Comparison of ENCODE assay signal across 9 cellular contexts in genomic region chr12:94980577-94980976, GRCh38. TPM values are rescaled to one million over a fixed set of nuclear protein-coding genes. Genes with fewer than 3 reads are reported as not detected.
DNase-seq lines count a peak whose midpoint lies in the region; ATAC-seq, FAIRE-seq and TF ChIP-seq lines count a peak whose summit lies in the region.
"Had no signal": no experiment of that assay in that cellular context is flagged by ENCODE, and none has a peak within 500 bp of the region (broad histone marks: within the 10 kb centered on the region; RNA-seq: fewer than 3 reads in every experiment).

No MANE protein-coding gene starts in this region.

- no peak overlapping the region for H3K4ac ChIP-seq in IMR-90 (ENCODE audit: low read depth, low read length)

- no peak overlapping the region for H2AK5ac ChIP-seq in IMR-90 (ENCODE audit: low read depth, low read length)

- no peak overlapping the region for H3K56ac ChIP-seq in IMR-90 (ENCODE audit: extremely low read depth, insufficient read depth, low read length)

- DNase-seq in DMS114 treated with DMSO at 0.1 percent for 48 hours (lab: John Stamatoyannopoulos, UW; ENCODE audit: unreplicated experiment) = peak; percentile 28
- DNase-seq in IMR-90 = peak; percentile 42
- no peak for DNase-seq in GM12878 (ENCODE audit: low read depth, low spot score)
- no peak for DNase-seq in mucosa of descending colon
- DNase-seq in NCI-H2107 treated with DMSO at 0.1 percent for 48 hours (lab: John Stamatoyannopoulos, UW; ENCODE audit: unreplicated experiment) = no peak
- DNase-seq in HEK293T (ENCODE audit: extremely low spot score) = no peak
- DNase-seq: activated CD4-positive, alpha-beta T cell treated with anti-CD3 and anti-CD28 coated beads, Interleukin-2, amount 50 U/mL, for 4 hours had no signal

- TF ChIP-seq CTCF in IMR-90 (conservative IDR thresholded peaks at IDR 0.05; ENCODE audit: low read depth, low read length) (peak; percentile 44), GM12878 (IDR thresholded peaks at IDR 0.05 in 2 of 3, conservative IDR thresholded peaks at IDR 0.05 in 1 of 3; ENCODE audit: control insufficient read depth in 2 of 3, extremely low read depth in 1 of 3, insufficient read depth in 1 of 3, low read depth in 3 of 3, low read length in 3 of 3) (peak in 2 of 3 experiments; percentile 5 to 31; a peak in 2 of 6 replicates), mucosa of descending colon (IDR thresholded peaks at IDR 0.05) (no peak)

- no peak overlapping the region for H4K91ac ChIP-seq in IMR-90 (ENCODE audit: insufficient read depth, low read depth, low read length)

- no peak for FAIRE-seq in GM12878 (lab: Jason Lieb, UNC)

- no peak overlapping the region for H2BK20ac ChIP-seq in IMR-90 (ENCODE audit: low read depth, low read length)

- H4K20me1 ChIP-seq in IMR-90 (ENCODE audit: insufficient read depth, low read length) (no peaks in the 10 kb centered on the region; the same call in 1 of the 2 replicates), GM12878 (ENCODE audit: control insufficient read depth, insufficient read depth) (no peaks in the 10 kb centered on the region)

- RAD21 ChIA-PET in GM12878 (lab: Charles Lee; ENCODE audit: unreplicated experiment) = interaction anchor here (1.7 kb wide), 1 partner anchor 10 kb away, joined by 4 read pairs; no protein-coding TSS in a partner anchor

- SMC1A ChIA-PET in GM12878 (lab: Charles Lee; ENCODE audit: uncharacterized antibody, unreplicated experiment) = no interaction called here

- peaks cover 11 to 30% of the 10 kb centered on the region in 2 experiments for H3K79me1 ChIP-seq in IMR-90 (ENCODE audit: low read depth in 1 of 2, low read length in 2 of 2)

- peaks cover 8% of the 10 kb centered on the region for H3K4me1 ChIP-seq in IMR-90 (ENCODE audit: control insufficient read depth, insufficient read depth, low read length)
- H3K4me1 ChIP-seq in GM12878 (ENCODE audit: control insufficient read depth, insufficient read depth, low read length) = no peaks in the 10 kb centered on the region
- no peaks in the 10 kb centered on the region for H3K4me1 ChIP-seq in mucosa of descending colon (ENCODE audit: low read depth)

- H3K9me1 ChIP-seq in IMR-90 (ENCODE audit: insufficient read depth, low read length) = peaks cover 15% of the 10 kb centered on the region

- H3K27me3 ChIP-seq in IMR-90 (ENCODE audit: control insufficient read depth, insufficient read depth, low read length) (no peaks in the 10 kb centered on the region), GM12878 (replicated peaks in 1 of 2; ENCODE audit: control insufficient read depth in 2 of 2, insufficient read depth in 2 of 2, low read length in 1 of 2) (no peaks in the 10 kb centered on the region)

- CTCF ChIA-PET in IMR-90 (lab: Yijun Ruan, JAX) = no interaction called here
- CTCF ChIA-PET in GM12878 (lab: Yijun Ruan, JAX) = no interaction called here
- CTCF ChIA-PET in HEK293T (lab: Yijun Ruan, JAX) = interaction anchor here (0.6 kb wide), 1 partner anchor 219 kb away, joined by 3 read pairs; no protein-coding TSS in a partner anchor

- no peak overlapping the region for H4K8ac ChIP-seq in IMR-90 (ENCODE audit: low read depth in 2 of 2, low read length in 2 of 2)

- no peak overlapping the region for H3K18ac ChIP-seq in IMR-90 (ENCODE audit: low read depth, low read length)

- TF ChIP-seq RAD21 in IMR-90 (IDR thresholded peaks at IDR 0.05; ENCODE audit: low read length) (peak; percentile 51), GM12878 (IDR thresholded peaks at IDR 0.05; ENCODE audit: insufficient read depth, low read depth, low read length) (peak; percentile 39; the same call in 1 of the 2 replicates)

- H2BK5ac ChIP-seq in IMR-90 (ENCODE audit: low read depth, low read length, poor library complexity, severe bottlenecking) = no peak overlapping the region

- H3K9ac ChIP-seq in IMR-90 (ENCODE audit: low read depth, low read length) = no peak overlapping the region
- H3K9ac ChIP-seq in GM12878 (ENCODE audit: control insufficient read depth, insufficient read depth, low read length) = no peak overlapping the region

- ATAC-seq in IMR-90 (ENCODE audit: low read depth) (no peak), GM12878 (0 out of 3 replicates have a peak, but pooled peaks have one; percentile 31), mucosa of descending colon (peak; percentile 40), GM19397 (IDR thresholded peaks at IDR 0.05; ENCODE audit: unreplicated experiment) (no peak), GM21529 (IDR thresholded peaks at IDR 0.05; ENCODE audit: unreplicated experiment) (no peak)

- H4K5ac ChIP-seq in IMR-90 (ENCODE audit: low read depth, low read length) = no peak overlapping the region

- H3K14ac ChIP-seq in IMR-90 (replicated peaks; ENCODE audit: low read depth, low read length) = no peak overlapping the region

- no peak overlapping the region for H2BK120ac ChIP-seq in IMR-90 (ENCODE audit: low read depth, low read length)

- TF ChIP-seq EP300 in GM12878 (IDR thresholded peaks at IDR 0.05; ENCODE audit: borderline replicate concordance in 1 of 2, control insufficient read depth in 1 of 2, low read depth in 2 of 2, low read length in 2 of 2) = no peak

- POLR2A ChIA-PET in IMR-90 (lab: Charles Lee; ENCODE audit: unreplicated experiment) (no interaction called here), GM12878 (lab: Charles Lee) (no interaction called here), HEK293T (lab: Yijun Ruan, JAX) (no interaction called here)

- intact Hi-C loops in IMR-90 (cut with micrococcal nuclease) = no loop called here
- intact Hi-C loops in GM12878 (cut with micrococcal nuclease; ENCODE audit: unreplicated experiment) = no loop called here
- intact Hi-C loops in mucosa of descending colon (cut with DNase I, micrococcal nuclease) = no loop called here

- H2AFZ ChIP-seq in IMR-90 (replicated peaks; ENCODE audit: low read length, poor library complexity) (no peak overlapping the region), GM12878 (ENCODE audit: control insufficient read depth, low read depth, low read length) (no peak overlapping the region)

- H3K79me2 ChIP-seq in GM12878 (ENCODE audit: control insufficient read depth, insufficient read depth, low read length) = no peaks in the 10 kb centered on the region; the same call in none of the 2 replicates

- no CpG with 5 or more reads among the region's 4 CpGs for WGBS in IMR-90 (ENCODE audit: extremely low coverage in 2 of 2, insufficient read length in 1 of 2), 2 experiments
- 45% methylated on average over 4 of the region's 4 CpGs for WGBS in GM12878 (ENCODE audit: insufficient coverage, insufficient replicate concordance, low lambda C conversion rate, missing lambda C conversion rate)

- H3K9me3 ChIP-seq in IMR-90 (ENCODE audit: control insufficient read depth, insufficient read depth, low read length) (no peaks in the 10 kb centered on the region), GM12878 (replicated peaks; ENCODE audit: control insufficient read depth, insufficient read depth, low read length) (no peaks in the 10 kb centered on the region), mucosa of descending colon (no peaks in the 10 kb centered on the region)

- BruUV-seq in IMR-90 (replicated peaks; lab: Mats Ljungman, UMichigan) (no TSS peak), GM12878 (replicated peaks; lab: Mats Ljungman, UMichigan) (no TSS peak)

- in situ Hi-C loops in IMR-90 (cut with MboI; ENCODE audit: low sequenced_read_pairs) = no loop called here
- in situ Hi-C loops in GM12878 (cut with MboI) = no loop called here

- no peak for TF ChIP-seq POLR2A in IMR-90 (IDR thresholded peaks at IDR 0.05; ENCODE audit: low read depth, low read length)
- no peak for TF ChIP-seq POLR2A in GM12878 (IDR thresholded peaks at IDR 0.05; ENCODE audit: low read depth, low read length)

- H3K27ac ChIP-seq in IMR-90 (ENCODE audit: insufficient read depth, low read length) (no peak overlapping the region), GM12878 (ENCODE audit: control insufficient read depth, insufficient read depth) (no peak overlapping the region)

- no peak overlapping the region for H2AK9ac ChIP-seq in IMR-90 (replicated peaks; ENCODE audit: low read depth, low read length, poor library complexity)

- H3K23ac ChIP-seq in IMR-90 (ENCODE audit: low read depth, low read length) = no peak overlapping the region

- no peak overlapping the region for H3K4me2 ChIP-seq in IMR-90 (ENCODE audit: low read depth, low read length)
- no peak overlapping the region for H3K4me2 ChIP-seq in GM12878 (ENCODE audit: control insufficient read depth, insufficient read depth)

- H3K36me3 ChIP-seq in IMR-90 (ENCODE audit: control insufficient read depth, insufficient read depth, low read length) (no peaks in the 10 kb centered on the region), GM12878 (ENCODE audit: control insufficient read depth in 2 of 2, insufficient read depth in 2 of 2, low read length in 1 of 2) (no peaks in the 10 kb centered on the region; a peak in 3 of 4 replicates), mucosa of descending colon (ENCODE audit: low read depth) (no peaks in the 10 kb centered on the region)

- no peak overlapping the region for H3K4me3 ChIP-seq in IMR-90 (ENCODE audit: insufficient read depth, low read depth, low read length)
- no peak overlapping the region for H3K4me3 ChIP-seq in GM12878
- no peak overlapping the region for H3K4me3 ChIP-seq in mucosa of descending colon

- H2BK15ac ChIP-seq in IMR-90 (ENCODE audit: low read depth, low read length) = no peak overlapping the region

- dilution Hi-C loops in IMR-90 (cut with HindIII; ENCODE audit: low sequenced_read_pairs, unreplicated experiment) = no loop called here

RNA-seq across cellular contexts. Expression of gene NDUFA12, which starts 22.9 kb away (rescaled TPM):
- total RNA-seq in IMR-90 (2012; rRNA removed) = 116 and 166 TPM in 2 replicates
- 114 and 135 TPM in 2 replicates for polyA plus RNA-seq in IMR-90 (2012; rRNA removed)
- polyA plus RNA-seq in IMR-90 (2012; cell fraction: cytosol; rRNA removed) = 77.1 and 113 TPM in 2 replicates
- polyA plus RNA-seq in IMR-90 (2012; cell fraction: nucleus; rRNA removed; ENCODE audit: low replicate concordance) = 17.5 and 64.7 TPM in 2 replicates
- 13.5 and 16.1 TPM in 2 replicates for total RNA-seq in GM12878 (2013; cell fraction: nucleolus; rRNA removed)
- 157 and 162 TPM in 2 replicates for total RNA-seq in GM12878 (2014; rRNA removed)
- 242 and 244 TPM in 2 replicates for total RNA-seq in GM12878 (2014; rRNA removed; fragmentation: Illumina TruSeq; extraction: Trizol)
- total RNA-seq in GM12878 (2021) = 140 and 141 TPM in 2 replicates
- polyA plus RNA-seq in GM12878 (2011; ENCODE audit: low read depth) = 70.1 TPM
- 282 and 351 TPM in 2 replicates for polyA plus RNA-seq in GM12878 (2011; rRNA removed)
- polyA plus RNA-seq in GM12878 (2011; cell fraction: cytosol; rRNA removed) = 174 and 286 TPM in 2 replicates
- 94.1 and 94.2 TPM in 2 replicates for polyA plus RNA-seq in GM12878 (2011; cell fraction: nucleus; rRNA removed)
- 177 and 220 TPM in 2 replicates for polyA plus RNA-seq in GM12878 (2012)
- 296 and 308 TPM in 2 replicates for polyA plus RNA-seq in GM12878 (2014; fragmentation: Illumina TruSeq; extraction: Trizol)
- polyA plus RNA-seq in GM12878 (2014; fragmentation: Nextera tagmentation; extraction: Ambion mirVana) = 1,000 to 10,000 TPM in 1 of 2 experiments, 100 to 1,000 TPM in 1; 917 to 1,021 TPM
- 180 and 181 TPM in 2 replicates for polyA plus RNA-seq in GM12878 (2014; rRNA removed)
- polyA plus RNA-seq in GM12878 (2016; fragmentation: Nextera tagmentation; extraction: Ambion mirVana) = 100 to 1,000 TPM; 432 to 453 TPM
- 81.2 and 151 TPM in 2 replicates for polyA minus RNA-seq in GM12878 (2011; rRNA and poly(A)+ RNA removed)
- 53.5 and 58.1 TPM in 2 replicates for polyA minus RNA-seq in GM12878 (2011; cell fraction: cytosol; rRNA and poly(A)+ RNA removed)
- polyA minus RNA-seq in GM12878 (2011; cell fraction: nucleus; rRNA and poly(A)+ RNA removed) = 14.0 and 20.7 TPM in 2 replicates
- 100 to 1,000 TPM; 107 to 124 (median 113) TPM for total RNA-seq in mucosa of descending colon

Comparison
In these comparisons a context has a peak if more than half of its experiments do, and no peak if none do; other contexts are left out.
1. DNase-seq: peak in DMS114 treated with DMSO at 0.1 percent for 48 hours (single experiment) and IMR-90 (single experiment); none in GM12878 (single experiment), mucosa of descending colon (0 of 3), NCI-H2107 treated with DMSO at 0.1 percent for 48 hours (single experiment) and HEK293T (single experiment).
2. ATAC-seq: peak in GM12878 (single experiment) and mucosa of descending colon (single experiment); none in IMR-90 (single experiment), GM19397 (single experiment) and GM21529 (single experiment).